Comparison of ENCODE assay signal across 8 cellular contexts in genomic region chr2:120012771-120013568, GRCh38. TPM values are rescaled to one million over a fixed set of nuclear protein-coding genes. Genes with fewer than 3 reads are reported as not detected.
DNase-seq lines count a peak whose midpoint lies in the region; ATAC-seq and TF ChIP-seq lines count a peak whose summit lies in the region.

Gene EPB41L5 (plus strand): TSS chr2:120013077. CDS start chr2:120019085, 6,008 bp downstream.

- peak within 1 kb of the TSS; percentile 18 for H3K27ac ChIP-seq in RWPE2 (ENCODE audit: poor library complexity, severe bottlenecking)
- H3K27ac ChIP-seq in foreskin keratinocyte, result peak within 1 kb of the TSS; percentile 92

- no peaks in the 10 kb centered on the region for H3K27me3 ChIP-seq in RWPE2 (ENCODE audit: insufficient read depth, poor library complexity, severe bottlenecking)
- H3K27me3 ChIP-seq in foreskin keratinocyte, result no peaks in the 10 kb centered on the region
- H3K27me3 ChIP-seq in neuron (ENCODE audit: insufficient read depth, low read length), result no peaks in the 10 kb centered on the region

- no peaks in the 10 kb centered on the region for H3K9me3 ChIP-seq in RWPE2 (ENCODE audit: severe bottlenecking)
- no peaks in the 10 kb centered on the region for H3K9me3 ChIP-seq in neuron (ENCODE audit: low read length)

- H3K4me3 ChIP-seq in LNCaP clone FGC (ENCODE audit: low read depth, low read length) (peak within 1 kb of the TSS; percentile 81), RWPE2 (ENCODE audit: severe bottlenecking) (peak within 1 kb of the TSS; percentile 90), neuron (ENCODE audit: low read length) (peak within 1 kb of the TSS; percentile 99)

- TF ChIP-seq CTCF in LNCaP clone FGC (IDR thresholded peaks at IDR 0.05; ENCODE audit: control insufficient read depth, extremely low read depth, insufficient read depth) (no peak), RWPE2 (IDR thresholded peaks at IDR 0.05; ENCODE audit: poor library complexity, severe bottlenecking) (no peak), foreskin keratinocyte (conservative IDR thresholded peaks at IDR 0.05) (no peak)

- DNase-seq in EH (ENCODE audit: low read depth), result peak; percentile 92
- peak; percentile 60 for DNase-seq in GOT3 (lab: John Stamatoyannopoulos, UW)
- DNase-seq in LNCaP clone FGC (ENCODE audit: low read depth), result peak; percentile 73
- peak; percentile 90 for DNase-seq in RWPE2 (ENCODE audit: low spot score)
- DNase-seq in activated gamma-delta T cell (lab: John Stamatoyannopoulos, UW), result peak; percentile 70
- peak; percentile 72 to 86 for DNase-seq in foreskin keratinocyte
- DNase-seq in stromal cell of bone marrow (ENCODE audit: low read depth), result peak; percentile 87

- H3K4me1 ChIP-seq in RWPE2 (ENCODE audit: insufficient read depth, poor library complexity, severe bottlenecking) (peaks cover 20% of the 10 kb centered on the region), foreskin keratinocyte (peaks cover 10% of the 10 kb centered on the region), neuron (ENCODE audit: insufficient read depth, low read length) (peaks cover 15% of the 10 kb centered on the region)

- H2AFZ ChIP-seq in neuron (ENCODE audit: low read depth, low read length), result peak within 1 kb of the TSS; percentile 76

- H3K36me3 ChIP-seq in RWPE2 (ENCODE audit: low read depth), result no peaks in the 10 kb centered on the region
- no peaks in the 10 kb centered on the region for H3K36me3 ChIP-seq in neuron (ENCODE audit: insufficient read depth, low read length)

- peak; percentile 91 for ATAC-seq in RWPE2 (ENCODE audit: low read depth)
- peak; percentile 91 for ATAC-seq in foreskin keratinocyte

RNA-seq across cellular contexts. Expression of gene EPB41L5, which starts in this region (rescaled TPM):
- 15.2 and 16.0 TPM in 2 replicates for total RNA-seq in foreskin keratinocyte
- polyA plus RNA-seq in foreskin keratinocyte, result 5.3 and 6.2 TPM in 2 replicates

Comparison
In these comparisons a context has a peak if more than half of its experiments do, and no peak if none do; other contexts are left out.
1. Peak in every context shown above with its lines: DNase-seq, ATAC-seq, H3K4me3 ChIP-seq and H3K27ac ChIP-seq.